In the genomic region with DNA sequence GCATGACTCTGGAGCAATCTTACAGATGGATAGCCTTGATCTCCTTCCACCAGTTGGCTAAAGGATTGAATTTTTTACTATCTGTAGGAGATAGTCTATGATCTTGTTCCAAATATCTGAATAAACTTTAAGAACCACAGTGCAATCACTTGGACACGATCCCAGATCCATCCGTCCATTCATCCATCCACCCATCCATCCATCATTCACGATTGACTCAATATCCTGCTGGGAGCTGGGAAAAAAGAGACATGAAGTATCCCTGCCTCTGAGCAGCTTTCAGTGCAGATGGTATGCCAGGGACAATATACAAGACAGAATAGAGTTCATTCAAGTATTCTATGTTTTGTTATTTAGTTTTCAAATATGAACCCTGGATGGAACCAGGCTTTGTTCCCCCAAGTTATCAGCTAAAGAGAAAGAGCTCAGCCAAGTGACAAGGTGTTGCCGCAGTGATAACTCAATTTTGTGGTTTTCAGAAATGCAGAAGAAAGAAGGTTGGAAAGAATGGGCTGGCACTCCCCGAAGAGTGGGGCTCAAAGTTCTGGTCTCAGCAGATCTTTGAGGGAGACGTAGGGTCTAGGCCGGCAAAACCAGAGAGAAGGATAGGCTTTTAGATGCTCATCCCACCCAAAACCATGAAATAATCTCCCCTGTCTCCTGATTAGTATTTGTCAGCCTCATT, we compare ENCODE assay signal across 11 cellular contexts.
"Had no signal": no experiment of that assay in that cellular context is flagged by ENCODE, and none has a peak within 500 bp of the region (broad histone marks: within the 10 kb centered on the region; RNA-seq: fewer than 3 reads in every experiment).

No MANE protein-coding gene starts in this region.

- H3K27ac ChIP-seq: upper lobe of left lung had no signal

- H3K9me3 ChIP-seq: upper lobe of left lung had no signal

- FAIRE-seq: TTC549 had no signal

- H3K27me3 ChIP-seq: upper lobe of left lung had no signal

- H3K36me3 ChIP-seq: upper lobe of left lung had no signal

- H3K4me1 ChIP-seq: upper lobe of left lung had no signal

- ATAC-seq: activated CD8-positive, alpha-beta memory T cell treated with anti-CD3 and anti-CD28 coated beads, Interleukin-2, amount 10 ng/mL, durations not matched to agents 7 days and 5 days had no signal

- DNase-seq: activated CD4-positive, alpha-beta T cell treated with anti-CD3 and anti-CD28 coated beads for 1 hour; activated CD4-positive, alpha-beta T cell treated with anti-CD3 and anti-CD28 coated beads, Interleukin-2, amount 50 U/mL, for 48 hours; activated CD8-positive, alpha-beta memory T cell treated with anti-CD3 and anti-CD28 coated beads, Interleukin-2, amount 10 ng/mL, durations not matched to agents 7 days and 5 days; activated effector memory CD4-positive, alpha-beta T cell treated with Interleukin-2 at 50 U/mL for 16 hours; activated T-cell treated with anti-CD3 and anti-CD28 coated beads, Interleukin-2, amount 50 U/mL, for 24 hours; hippocampal formation; nephron progenitor cell; stimulated activated CD4-positive, alpha-beta T cell treated with anti-CD3 and anti-CD28 coated beads, Interleukin-2, amount 100 ng/mL, for 48 hours; stimulated activated naive CD4-positive, alpha-beta T cell treated with Interleukin-2 at 50 U/mL for 16 hours; upper lobe of left lung had no signal

- H3K4me3 ChIP-seq: upper lobe of left lung had no signal
